ENCODE assay signal across 8 cellular contexts in the genomic region with DNA sequence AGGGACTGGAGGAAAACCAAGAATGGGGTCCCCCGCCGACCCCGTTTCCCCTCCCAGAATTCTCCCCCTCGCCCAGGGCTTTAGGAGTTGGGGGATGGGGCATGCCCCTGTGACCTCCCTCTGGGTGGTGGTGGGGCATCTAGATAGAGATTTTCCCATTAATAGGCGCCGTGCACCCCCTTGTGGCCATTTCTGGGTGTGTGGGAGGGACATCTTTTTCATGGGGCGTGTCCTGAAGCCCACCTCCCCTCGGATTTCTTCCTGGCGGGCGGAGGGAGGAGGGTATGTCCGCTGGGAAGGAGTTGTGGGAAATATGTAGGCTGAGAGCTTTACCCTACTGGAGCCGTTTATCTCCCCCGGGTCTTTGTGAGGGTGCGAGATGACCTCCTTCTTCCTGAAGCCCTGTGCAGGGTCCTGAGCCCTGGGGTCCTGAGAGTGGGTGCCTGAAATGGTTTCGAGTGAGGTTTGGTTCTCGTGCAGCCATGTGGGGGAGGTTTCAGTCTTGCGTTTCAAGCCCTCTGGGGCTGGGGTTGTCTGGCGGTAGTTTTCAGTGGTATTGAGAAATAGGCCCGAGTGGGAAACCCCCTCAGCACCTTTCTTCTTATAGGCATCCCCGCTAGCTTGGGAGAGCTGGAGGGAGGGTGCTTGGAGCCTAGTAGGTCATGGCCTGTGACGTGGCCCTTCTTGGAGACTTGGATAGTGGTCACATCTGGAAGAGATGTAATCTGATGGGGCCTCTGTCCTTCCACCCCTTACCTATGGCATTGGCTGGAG. TPM values are rescaled to one million over a fixed set of nuclear protein-coding genes. Genes with fewer than 3 reads are reported as not detected.
A peak's percentile ranks its signal among the peaks of the same experiment; 100 is the strongest.
DNase-seq lines count a peak whose midpoint lies in the region; ATAC-seq, FAIRE-seq and TF ChIP-seq lines count a peak whose summit lies in the region.

No MANE protein-coding gene starts in this region.

- H3K27me3 Mint-ChIP-seq in activated CD4-positive, alpha-beta T cell treated with anti-CD3 and anti-CD28 coated beads, Interleukin-2, amount 10 ng/mL, durations not matched to agents 24 days and 14 days, result no peaks in the 10 kb centered on the region

- ATAC-seq in A549 (peak; percentile 20 to 32; a peak in 5 of 6 replicates), lower lobe of right lung (peak; percentile 7 to 15)

- H3K9me3 Mint-ChIP-seq in activated CD4-positive, alpha-beta T cell treated with anti-CD3 and anti-CD28 coated beads, Interleukin-2, amount 10 ng/mL, durations not matched to agents 24 days and 14 days, result no peaks in the 10 kb centered on the region

- DNase-seq in A549 (ENCODE audit: low read depth in 1 of 2, low spot score in 1 of 2), result peak; percentile 82 to 91
- DNase-seq in NCI-H446 (lab: John Stamatoyannopoulos, UW), result peak; percentile 78 to 86
- DNase-seq in activated CD4-positive, alpha-beta T cell treated with anti-CD3 and anti-CD28 coated beads, Interleukin-2, amount 10 ng/mL, durations not matched to agents 24 days and 14 days, result peak; percentile 93
- peak; percentile 54 for DNase-seq in dedifferentiated amniotic fluid mesenchymal stem cell (ENCODE audit: extremely low spot score)
- peak; percentile 79 for DNase-seq in lower lobe of right lung
- peak; percentile 65 to 69 (median 69) for DNase-seq in stimulated activated CD4-positive, alpha-beta T cell treated with anti-CD3 and anti-CD28 coated beads, TNF-alpha, amount 100 ng/mL, for 48 hours (ENCODE audit: low read depth in 3 of 3)
- no peak for DNase-seq in amniotic stem cell (lab: John Stamatoyannopoulos, UW)

- intact Hi-C loops in activated CD4-positive, alpha-beta T cell treated with anti-CD3 and anti-CD28 coated beads, Interleukin-2, amount 10 ng/mL, durations not matched to agents 24 days and 14 days (cut with micrococcal nuclease), result loop anchor here (2.0 kb wide), 4 partner anchors 107 to 251 kb away; a partner anchor contains a TSS
- intact Hi-C loops in lower lobe of right lung (cut with DNase I), result no loop called here

- no peak for FAIRE-seq in A549 (lab: Jason Lieb, UNC)

- peaks cover 27% of the 10 kb centered on the region for H3K36me3 ChIP-seq in lower lobe of right lung

- H3K27me3 ChIP-seq in lower lobe of right lung (ENCODE audit: low read depth), result no peaks in the 10 kb centered on the region

- H3K4me1 ChIP-seq in A549 (peaks cover 33% of the 10 kb centered on the region), lower lobe of right lung (peaks cover 37% of the 10 kb centered on the region)

- peak; percentile 58 to 59 for TF ChIP-seq RAD21 in A549 (conservative IDR thresholded peaks at IDR 0.05 in 1 of 2, IDR thresholded peaks at IDR 0.05 in 1 of 2)

- no peak for TF ChIP-seq EP300 in A549 (IDR thresholded peaks at IDR 0.05)

- peaks cover 29% of the 10 kb centered on the region for H3K4me1 Mint-ChIP-seq in activated CD4-positive, alpha-beta T cell treated with anti-CD3 and anti-CD28 coated beads, Interleukin-2, amount 10 ng/mL, durations not matched to agents 24 days and 14 days

- H3K4me2 ChIP-seq in A549, result peak overlapping the region; percentile 90

- WGBS in A549 (ENCODE audit: missing lambda C conversion rate), result 2% methylated on average over 21 of the region's 21 CpGs

- POLR2A ChIA-PET in A549 (lab: Yijun Ruan, JAX), result interaction anchor here (0.7 to 3.5 kb wide), 6 partner anchors 11 to 191 kb away, joined by 3 to 48 read pairs (median 8); a partner anchor contains a TSS

- H3K27ac Mint-ChIP-seq in activated CD4-positive, alpha-beta T cell treated with anti-CD3 and anti-CD28 coated beads, Interleukin-2, amount 10 ng/mL, durations not matched to agents 24 days and 14 days, result peak overlapping the region; percentile 96

- H3K4me3 ChIP-seq in A549 (peak overlapping the region; percentile 82), lower lobe of right lung (peak overlapping the region; percentile 88)

- H3K9me3 ChIP-seq in A549, result no peaks in the 10 kb centered on the region
- H3K9me3 ChIP-seq in lower lobe of right lung, result no peaks in the 10 kb centered on the region

- H3K27ac ChIP-seq in A549 (peak overlapping the region; percentile 97 to 99), lower lobe of right lung (peak overlapping the region; percentile 92)

- H3K36me3 Mint-ChIP-seq in activated CD4-positive, alpha-beta T cell treated with anti-CD3 and anti-CD28 coated beads, Interleukin-2, amount 10 ng/mL, durations not matched to agents 24 days and 14 days (ENCODE audit: low read depth), result peaks cover 34% of the 10 kb centered on the region

- TF ChIP-seq POLR2A in A549 (IDR thresholded peaks at IDR 0.05; ENCODE audit: low read length) (no peak), GM18526 (IDR thresholded peaks at IDR 0.05; ENCODE audit: extremely low read depth, insufficient read length) (peak; percentile 40)

- TF ChIP-seq CTCF in A549 (IDR thresholded peaks at IDR 0.05), result peak; percentile 61
- peak; percentile 64 for TF ChIP-seq CTCF in lower lobe of right lung (IDR thresholded peaks at IDR 0.05)

- CTCF ChIA-PET in A549 (lab: Yijun Ruan, JAX), result interaction anchor here (0.7 to 16.7 kb wide), 26 partner anchors 8 to 458 kb away, joined by 3 to 326 read pairs (median 5); a partner anchor contains a TSS

- H3K4me3 Mint-ChIP-seq in activated CD4-positive, alpha-beta T cell treated with anti-CD3 and anti-CD28 coated beads, Interleukin-2, amount 10 ng/mL, durations not matched to agents 24 days and 14 days, result peak overlapping the region; percentile 95

TF ChIP-seq in A549, 52 proteins besides CTCF, POLR2A, EP300 and RAD21 (continues in another document):
- TF ChIP-seq, protein P1, sequence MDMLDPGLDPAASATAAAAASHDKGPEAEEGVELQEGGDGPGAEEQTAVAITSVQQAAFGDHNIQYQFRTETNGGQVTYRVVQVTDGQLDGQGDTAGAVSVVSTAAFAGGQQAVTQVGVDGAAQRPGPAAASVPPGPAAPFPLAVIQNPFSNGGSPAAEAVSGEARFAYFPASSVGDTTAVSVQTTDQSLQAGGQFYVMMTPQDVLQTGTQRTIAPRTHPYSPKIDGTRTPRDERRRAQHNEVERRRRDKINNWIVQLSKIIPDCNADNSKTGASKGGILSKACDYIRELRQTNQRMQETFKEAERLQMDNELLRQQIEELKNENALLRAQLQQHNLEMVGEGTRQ (IDR thresholded peaks at IDR 0.05), result no peak
- 0 out of 2 replicates have a peak, but pooled peaks have one; percentile 5 for TF ChIP-seq GATA3 (IDR thresholded peaks at IDR 0.05; ENCODE audit: borderline replicate concordance)
- 0 out of 2 replicates have a peak, but pooled peaks have one; percentile 23 for TF ChIP-seq FOXS1 (CRISPR knock-in tag; IDR thresholded peaks at IDR 0.05)

RNA-seq across cellular contexts. Expression of a gene that starts 1.0 kb away (rescaled TPM):
- polyA plus RNA-seq in A549 (2011; rRNA removed) (440 and 504 TPM in 2 replicates), A549 (2017; fragmentation: RNase III; extraction: RNeasy Plus Mini Kit Qiagen cat#74134 plus additional on column Dnase treatment) (488 to 516 TPM (median 500 TPM) in 3 replicates)
- 1,179 and 1,259 TPM in 2 replicates for polyA plus RNA-seq in A549 (2012; cell fraction: cytosol; rRNA removed)
- 1,370 and 1,606 TPM in 2 replicates for polyA plus RNA-seq in A549 (2012; cell fraction: nucleus; rRNA removed)
- 965 and 1,007 TPM in 2 replicates for polyA minus RNA-seq in A549 (2011; rRNA and poly(A)+ RNA removed)
- 510 and 512 TPM in 2 replicates for total RNA-seq in activated CD4-positive, alpha-beta T cell treated with anti-CD3 and anti-CD28 coated beads, Interleukin-2, amount 10 ng/mL, durations not matched to agents 24 days and 14 days
- total RNA-seq in lower lobe of right lung, result 88.3 TPM

RNA-seq across cellular contexts. Expression of a gene that starts 11.3 kb away (rescaled TPM):
- polyA plus RNA-seq in A549 (2011; rRNA removed) (2.0 and 2.9 TPM in 2 replicates), A549 (2017; fragmentation: RNase III; extraction: RNeasy Plus Mini Kit Qiagen cat#74134 plus additional on column Dnase treatment) (4.3 to 4.5 TPM (median 4.4 TPM) in 3 replicates)
- polyA plus RNA-seq in A549 (2012; cell fraction: cytosol; rRNA removed), result 8.7 and 12.1 TPM in 2 replicates
- 136 and 166 TPM in 2 replicates for polyA plus RNA-seq in A549 (2012; cell fraction: nucleus; rRNA removed)
- 1.4 and 1.5 TPM in 2 replicates for polyA minus RNA-seq in A549 (2011; rRNA and poly(A)+ RNA removed)
- 8.4 and 8.6 TPM in 2 replicates for total RNA-seq in activated CD4-positive, alpha-beta T cell treated with anti-CD3 and anti-CD28 coated beads, Interleukin-2, amount 10 ng/mL, durations not matched to agents 24 days and 14 days
- 2.1 TPM for total RNA-seq in lower lobe of right lung

RNA-seq across cellular contexts. Expression of a gene that starts 12.4 kb away (rescaled TPM):
- 26.6 and 29.2 TPM in 2 replicates for polyA plus RNA-seq in A549 (2011; rRNA removed)
- polyA plus RNA-seq in A549 (2012; cell fraction: cytosol; rRNA removed), result 108 and 134 TPM in 2 replicates
- 106 and 112 TPM in 2 replicates for polyA plus RNA-seq in A549 (2012; cell fraction: nucleus; rRNA removed)
- polyA plus RNA-seq in A549 (2017; fragmentation: RNase III; extraction: RNeasy Plus Mini Kit Qiagen cat#74134 plus additional on column Dnase treatment), result 47.8 to 53.0 TPM (median 48.6 TPM) in 3 replicates
- 10.0 and 18.9 TPM in 2 replicates for polyA minus RNA-seq in A549 (2011; rRNA and poly(A)+ RNA removed)
- 69.3 and 72.0 TPM in 2 replicates for total RNA-seq in activated CD4-positive, alpha-beta T cell treated with anti-CD3 and anti-CD28 coated beads, Interleukin-2, amount 10 ng/mL, durations not matched to agents 24 days and 14 days
- total RNA-seq in lower lobe of right lung, result 17.0 TPM

RNA-seq across cellular contexts. Expression of a gene that starts 12.4 kb away (rescaled TPM):
- polyA plus RNA-seq in A549 (2011; rRNA removed) (54.0 and 68.6 TPM in 2 replicates), A549 (2017; fragmentation: RNase III; extraction: RNeasy Plus Mini Kit Qiagen cat#74134 plus additional on column Dnase treatment) (88.5 to 114 TPM (median 103 TPM) in 3 replicates)
- 167 and 169 TPM in 2 replicates for polyA plus RNA-seq in A549 (2012; cell fraction: cytosol; rRNA removed)
- polyA plus RNA-seq in A549 (2012; cell fraction: nucleus; rRNA removed), result 340 and 393 TPM in 2 replicates
- polyA minus RNA-seq in A549 (2011; rRNA and poly(A)+ RNA removed), result 54.0 and 55.5 TPM in 2 replicates
- total RNA-seq in activated CD4-positive, alpha-beta T cell treated with anti-CD3 and anti-CD28 coated beads, Interleukin-2, amount 10 ng/mL, durations not matched to agents 24 days and 14 days, result 146 and 151 TPM in 2 replicates
- 99.8 TPM for total RNA-seq in lower lobe of right lung

RNA-seq across cellular contexts. Expression of a gene that starts 12.8 kb away (rescaled TPM):
- polyA plus RNA-seq in A549 (2011; rRNA removed) (8.2 and 8.5 TPM in 2 replicates), A549 (2017; fragmentation: RNase III; extraction: RNeasy Plus Mini Kit Qiagen cat#74134 plus additional on column Dnase treatment) (13.7 to 17.1 TPM (median 15.4 TPM) in 3 replicates)
- 15.6 and 16.1 TPM in 2 replicates for polyA plus RNA-seq in A549 (2012; cell fraction: cytosol; rRNA removed)
- 7.5 and 8.5 TPM in 2 replicates for polyA plus RNA-seq in A549 (2012; cell fraction: nucleus; rRNA removed)
- 2.5 and 3.5 TPM in 2 replicates for polyA minus RNA-seq in A549 (2011; rRNA and poly(A)+ RNA removed)
- 3.4 and 3.6 TPM in 2 replicates for total RNA-seq in activated CD4-positive, alpha-beta T cell treated with anti-CD3 and anti-CD28 coated beads, Interleukin-2, amount 10 ng/mL, durations not matched to agents 24 days and 14 days
- total RNA-seq in lower lobe of right lung, result 3.8 TPM
